Comparison of ENCODE assay signal across 10 cellular contexts in genomic region chr2:176534798-176535479, GRCh38.
A peak's percentile ranks its signal among the peaks of the same experiment; 100 is the strongest.
DNase-seq lines count a peak whose midpoint lies in the region; ATAC-seq lines count a peak whose summit lies in the region.
"Had no signal": no experiment of that assay in that cellular context is flagged by ENCODE, and none has a peak within 500 bp of the region (broad histone marks: within the 10 kb centered on the region; RNA-seq: fewer than 3 reads in every experiment).

No MANE protein-coding gene starts in this region.

- H3K27me3 Mint-ChIP-seq in activated CD4-positive, alpha-beta T cell treated with anti-CD3 and anti-CD28 coated beads, Interleukin-2, amount 10 ng/mL, durations not matched to agents 7 days and 5 days = peaks cover 22% of the 10 kb centered on the region

- no peaks in the 10 kb centered on the region for H3K9me3 Mint-ChIP-seq in activated CD4-positive, alpha-beta T cell treated with anti-CD3 and anti-CD28 coated beads, Interleukin-2, amount 10 ng/mL, durations not matched to agents 7 days and 5 days
- H3K9me3 Mint-ChIP-seq: activated T-cell treated with anti-CD3 and anti-CD28 coated beads, Interleukin-2, amount 50 U/mL, for 72 hours had no signal

- no peaks in the 10 kb centered on the region for H3K36me3 ChIP-seq in mesendoderm (ENCODE audit: control insufficient read depth, insufficient read depth, low read length)
- H3K36me3 ChIP-seq: transverse colon had no signal

- H3K79me2 ChIP-seq in mesendoderm (ENCODE audit: control insufficient read depth, insufficient read depth, low read length) = no peaks in the 10 kb centered on the region

- H2BK15ac ChIP-seq in mesendoderm (replicated peaks; ENCODE audit: low read depth) = no peak overlapping the region

- no peak overlapping the region for H3K27ac ChIP-seq in mesendoderm (ENCODE audit: low read depth, low read length)
- H3K27ac ChIP-seq: transverse colon had no signal

- no peak overlapping the region for H3K23ac ChIP-seq in mesendoderm (ENCODE audit: low read length)

- H4K8ac ChIP-seq in mesendoderm (ENCODE audit: low read depth, low read length) = no peak overlapping the region

- no peak overlapping the region for H3K4me3 ChIP-seq in mesendoderm (ENCODE audit: low read length)
- H3K4me3 ChIP-seq: transverse colon had no signal

- H3K4ac ChIP-seq in mesendoderm (ENCODE audit: low read depth, low read length) = no peak overlapping the region

- CTCF ChIA-PET in activated CD4-positive, alpha-beta T cell treated with anti-CD3 and anti-CD28 coated beads, Interleukin-2, amount 10 ng/mL, durations not matched to agents 7 days and 5 days (lab: Charles Lee) = interaction anchor here (0.6 to 1.3 kb wide), 2 partner anchors 17 to 184 kb away, joined by 3 read pairs; no protein-coding TSS in a partner anchor

- H3K4me3 Mint-ChIP-seq in activated CD4-positive, alpha-beta T cell treated with anti-CD3 and anti-CD28 coated beads, Interleukin-2, amount 10 ng/mL, durations not matched to agents 7 days and 5 days = no peak overlapping the region
- H3K4me3 Mint-ChIP-seq: activated T-cell treated with anti-CD3 and anti-CD28 coated beads, Interleukin-2, amount 50 U/mL, for 72 hours had no signal

- H2BK5ac ChIP-seq in mesendoderm (ENCODE audit: low read length) = no peak overlapping the region

- no peaks in the 10 kb centered on the region for H3K4me1 ChIP-seq in mesendoderm (ENCODE audit: control insufficient read depth, low read depth, low read length)
- H3K4me1 ChIP-seq: transverse colon had no signal

- no peak for ATAC-seq in GM18873 (IDR thresholded peaks at IDR 0.05; ENCODE audit: low FRiP score, unreplicated experiment)
- ATAC-seq: activated T-cell treated with anti-CD3 and anti-CD28 coated beads, Interleukin-2, amount 50 U/mL, for 72 hours had no signal

- H3K18ac ChIP-seq in mesendoderm (ENCODE audit: low read length) = no peak overlapping the region

- no peak overlapping the region for H3K56ac ChIP-seq in mesendoderm (ENCODE audit: low read length)

- H3K9ac ChIP-seq in mesendoderm (ENCODE audit: low read length) = no peak overlapping the region

- H4K5ac ChIP-seq in mesendoderm (ENCODE audit: low read length) = no peak overlapping the region

- DNase-seq in DMS153 treated with DMSO at 0.1 percent for 48 hours (lab: John Stamatoyannopoulos, UW; ENCODE audit: unreplicated experiment) (peak; percentile 79), NCI-H1092 treated with DMSO at 0.1 percent for 48 hours (lab: John Stamatoyannopoulos, UW) (peak; percentile 94), astrocyte of the hippocampus (ENCODE audit: low read depth, low spot score) (peak; percentile 60), myocyte (ENCODE audit: low read depth) (peak; percentile 26), mesendoderm (no peak), activated T-cell treated with anti-CD3 and anti-CD28 coated beads for 4 hours (no peak)
- DNase-seq in activated CD4-positive, alpha-beta T cell treated with anti-CD3 and anti-CD28 coated beads, Interleukin-2, amount 10 ng/mL, durations not matched to agents 7 days and 5 days = no peak
- DNase-seq: activated T-cell treated with anti-CD3 and anti-CD28 coated beads, Interleukin-2, amount 50 U/mL, for 72 hours; transverse colon had no signal

- no peak overlapping the region for H2BK120ac ChIP-seq in mesendoderm (ENCODE audit: low read depth, low read length)

- no peak overlapping the region for H3K4me2 ChIP-seq in mesendoderm (ENCODE audit: low read length)

- POLR2A ChIA-PET in activated CD4-positive, alpha-beta T cell treated with anti-CD3 and anti-CD28 coated beads, Interleukin-2, amount 10 ng/mL, durations not matched to agents 7 days and 5 days (lab: Charles Lee) = no interaction called here

- H3K79me1 ChIP-seq in mesendoderm (ENCODE audit: low read length) = no peaks in the 10 kb centered on the region

- no peak overlapping the region for H2AK5ac ChIP-seq in mesendoderm (ENCODE audit: low read length)

- H3K4me1 Mint-ChIP-seq in activated CD4-positive, alpha-beta T cell treated with anti-CD3 and anti-CD28 coated beads, Interleukin-2, amount 10 ng/mL, durations not matched to agents 7 days and 5 days = no peaks in the 10 kb centered on the region

- no peaks in the 10 kb centered on the region for H3K36me3 Mint-ChIP-seq in activated CD4-positive, alpha-beta T cell treated with anti-CD3 and anti-CD28 coated beads, Interleukin-2, amount 10 ng/mL, durations not matched to agents 7 days and 5 days (ENCODE audit: low read depth)

- H3K27me3 ChIP-seq in mesendoderm (ENCODE audit: insufficient read depth, low read length, poor library complexity) = no peaks in the 10 kb centered on the region
- H3K27me3 ChIP-seq: transverse colon had no signal

- H3K27ac Mint-ChIP-seq in activated CD4-positive, alpha-beta T cell treated with anti-CD3 and anti-CD28 coated beads, Interleukin-2, amount 10 ng/mL, durations not matched to agents 7 days and 5 days = no peak overlapping the region
- H3K27ac Mint-ChIP-seq: activated T-cell treated with anti-CD3 and anti-CD28 coated beads, Interleukin-2, amount 50 U/mL, for 72 hours had no signal

- WGBS in mesendoderm (ENCODE audit: extremely low coverage, insufficient coverage, low lambda C conversion rate) = no CpG with 5 or more reads among the region's 9 CpGs

Comparison
In these comparisons a context has a peak if more than half of its experiments do, and no peak if none do; other contexts are left out.
1. DNase-seq: peak in DMS153 treated with DMSO at 0.1 percent for 48 hours (single experiment), NCI-H1092 treated with DMSO at 0.1 percent for 48 hours (single experiment), astrocyte of the hippocampus (single experiment) and myocyte (single experiment); none in mesendoderm (single experiment), activated CD4-positive, alpha-beta T cell treated with anti-CD3 and anti-CD28 coated beads, Interleukin-2, amount 10 ng/mL, durations not matched to agents 7 days and 5 days (single experiment) and activated T-cell treated with anti-CD3 and anti-CD28 coated beads for 4 hours (single experiment).